ENCODE assay signal across 14 cellular contexts in the genomic region with DNA sequence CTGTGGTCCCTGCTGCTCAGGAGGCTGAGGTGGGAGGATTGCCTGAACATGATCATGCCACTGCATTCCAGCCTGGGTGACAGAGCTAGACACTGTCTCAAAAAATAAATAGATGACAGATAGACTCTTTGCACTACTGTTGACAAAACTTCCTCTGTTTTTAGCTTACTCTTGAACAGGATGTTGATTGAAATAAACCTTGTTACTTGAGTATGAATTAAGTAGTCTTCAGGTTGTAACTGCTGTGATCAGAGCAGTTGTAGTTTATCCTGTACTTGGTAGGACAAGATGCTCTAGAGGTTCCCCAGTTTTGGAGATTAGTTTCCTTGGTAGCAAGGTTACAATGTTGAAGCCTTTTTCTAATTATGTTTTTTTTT. TPM values are rescaled to one million over a fixed set of nuclear protein-coding genes. Genes with fewer than 3 reads are reported as not detected.
DNase-seq lines count a peak whose midpoint lies in the region; ATAC-seq and TF ChIP-seq lines count a peak whose summit lies in the region.
"Had no signal": no experiment of that assay in that cellular context is flagged by ENCODE, and none has a peak within 500 bp of the region (broad histone marks: within the 10 kb centered on the region; RNA-seq: fewer than 3 reads in every experiment).

No MANE protein-coding gene starts in this region.

- DNase-seq in activated CD4-positive, alpha-beta T cell treated with anti-CD3 and anti-CD28 coated beads, Interleukin-2, amount 10 ng/mL, durations not matched to agents 7 days and 5 days: no peak
- no peak for DNase-seq in activated CD4-positive, alpha-beta T cell treated with anti-CD3 and anti-CD28 coated beads, Interleukin-2, amount 50 U/mL, for 4 hours
- DNase-seq in PC-3: no peak
- no peak for DNase-seq in neural progenitor cell (ENCODE audit: low spot score)
- DNase-seq in stimulated activated CD4-positive, alpha-beta T cell treated with anti-CD3 and anti-CD28 coated beads, Interleukin-4, amount 100 ng/mL, for 4 hours: no peak
- DNase-seq in NCI-H1105 (lab: John Stamatoyannopoulos, UW): no peak
- no peak for DNase-seq in breast epithelium (ENCODE audit: low spot score in 2 of 2)
- DNase-seq: ACHN, NCI-H1436 treated with DMSO at 0.1 percent for 48 hours had no signal

- H3F3A ChIP-seq in PC-3 (ENCODE audit: low read length, unreplicated experiment) (no peaks in the 10 kb centered on the region), neural progenitor cell (ENCODE audit: low read depth) (no peaks in the 10 kb centered on the region)

- H3K9me2 ChIP-seq in PC-3 (replicated peaks; ENCODE audit: low read length): no peaks in the 10 kb centered on the region

- H3K36me3 ChIP-seq in PC-3 (ENCODE audit: low read depth, low read length): no peaks in the 10 kb centered on the region
- H3K36me3 ChIP-seq in neural progenitor cell: no peaks in the 10 kb centered on the region
- no peaks in the 10 kb centered on the region for H3K36me3 ChIP-seq in breast epithelium

- peaks cover 22% of the 10 kb centered on the region for H3K79me2 ChIP-seq in PC-3 (ENCODE audit: low read length)
- H3K79me2 ChIP-seq in neural progenitor cell (ENCODE audit: low read depth): peaks cover 17% of the 10 kb centered on the region

- H3K27ac Mint-ChIP-seq in activated CD4-positive, alpha-beta T cell treated with anti-CD3 and anti-CD28 coated beads, Interleukin-2, amount 10 ng/mL, durations not matched to agents 7 days and 5 days: peak overlapping the region; percentile 100
- H3K27ac Mint-ChIP-seq in brain (peak overlapping the region in 4 of 5 experiments; percentile 24 to 73 (median 56)), neural progenitor cell (no peak overlapping the region)

- no peak overlapping the region for H2AFZ ChIP-seq in PC-3 (ENCODE audit: low read length)
- no peak overlapping the region for H2AFZ ChIP-seq in neural progenitor cell (replicated peaks)

- peaks cover 41% of the 10 kb centered on the region for H3K36me3 Mint-ChIP-seq in activated CD4-positive, alpha-beta T cell treated with anti-CD3 and anti-CD28 coated beads, Interleukin-2, amount 10 ng/mL, durations not matched to agents 7 days and 5 days (ENCODE audit: low read depth)
- H3K36me3 Mint-ChIP-seq in brain (peaks cover 52% of the 10 kb centered on the region), neural progenitor cell (peaks cover 25% of the 10 kb centered on the region)

- H3K4me2 ChIP-seq in PC-3 (ENCODE audit: low read length) (peak overlapping the region; percentile 89), neural progenitor cell (no peak overlapping the region)

- H3K9me3 ChIP-seq in PC-3 (ENCODE audit: low read length): no peaks in the 10 kb centered on the region
- H3K9me3 ChIP-seq in neural progenitor cell (ENCODE audit: low read depth): no peaks in the 10 kb centered on the region
- H3K9me3 ChIP-seq in breast epithelium: no peaks in the 10 kb centered on the region
- H3K9me3 ChIP-seq: HAP-1 had no signal

- no peak for ATAC-seq in PC-3
- ATAC-seq: Panc1 had no signal

- H3K4me1 ChIP-seq in PC-3 (ENCODE audit: insufficient read depth, low read length) (peaks cover 8% of the 10 kb centered on the region; the same call in 1 of the 2 replicates), neural progenitor cell (peaks cover 6% of the 10 kb centered on the region), breast epithelium (peaks cover 0 to 4% of the 10 kb centered on the region in 2 donors)
- H3K4me1 ChIP-seq: HAP-1 had no signal

- TF ChIP-seq POLR2A in breast epithelium (IDR thresholded peaks at IDR 0.05): no peak

- H3K27ac ChIP-seq in PC-3 (ENCODE audit: low read length): no peak overlapping the region
- H3K27ac ChIP-seq in neural progenitor cell: no peak overlapping the region
- H3K27ac ChIP-seq in breast epithelium: no peak overlapping the region

- H3K27me3 ChIP-seq in PC-3 (ENCODE audit: low read length) (no peaks in the 10 kb centered on the region), neural progenitor cell (no peaks in the 10 kb centered on the region), breast epithelium (no peaks in the 10 kb centered on the region)

- no peaks in the 10 kb centered on the region for H3K9me3 Mint-ChIP-seq in activated CD4-positive, alpha-beta T cell treated with anti-CD3 and anti-CD28 coated beads, Interleukin-2, amount 10 ng/mL, durations not matched to agents 7 days and 5 days
- H3K9me3 Mint-ChIP-seq in brain: peaks cover 0 to 3% (median 0%) of the 10 kb centered on the region in 5 experiments
- no peaks in the 10 kb centered on the region for H3K9me3 Mint-ChIP-seq in neural progenitor cell
- H3K9me3 Mint-ChIP-seq: dendritic cell treated with granulocyte-macrophage colony-stimulating factor and Interleukin-4, amounts not matched to agents 40 ng/mL and 50 ng/mL, for 4 days had no signal

- H3K4me3 ChIP-seq in PC-3 (ENCODE audit: low read length) (no peak overlapping the region), neural progenitor cell (no peak overlapping the region), breast epithelium (no peak overlapping the region)
- H3K4me3 ChIP-seq: lung had no signal

- peak overlapping the region; percentile 99 for H3K4me3 Mint-ChIP-seq in activated CD4-positive, alpha-beta T cell treated with anti-CD3 and anti-CD28 coated beads, Interleukin-2, amount 10 ng/mL, durations not matched to agents 7 days and 5 days
- H3K4me3 Mint-ChIP-seq in brain (peak overlapping the region; percentile 46 to 80 (median 61)), neural progenitor cell (peak overlapping the region; percentile 60)

- BruUV-seq in PC-3 (replicated peaks; lab: Mats Ljungman, UMichigan): no TSS peak

- CTCF ChIA-PET in activated CD4-positive, alpha-beta T cell treated with anti-CD3 and anti-CD28 coated beads, Interleukin-2, amount 10 ng/mL, durations not matched to agents 7 days and 5 days (lab: Charles Lee): interaction anchor here (1.9 kb wide), 1 partner anchor 11 kb away, joined by 10 read pairs; no protein-coding TSS in a partner anchor
- CTCF ChIA-PET in PC-3 (lab: Charles Lee): no interaction called here

- intact Hi-C loops in PC-3 (cut with micrococcal nuclease) (no loop called here), breast epithelium (cut with DNase I; ENCODE audit: low total_unique reads) (no loop called here)

- no peak overlapping the region for H3K9ac ChIP-seq in PC-3 (ENCODE audit: low read length)
- no peak overlapping the region for H3K9ac ChIP-seq in neural progenitor cell

- H4K20me1 ChIP-seq in PC-3 (ENCODE audit: low read length) (no peaks in the 10 kb centered on the region), neural progenitor cell (ENCODE audit: low read depth) (no peaks in the 10 kb centered on the region)

- POLR2A ChIA-PET in activated CD4-positive, alpha-beta T cell treated with anti-CD3 and anti-CD28 coated beads, Interleukin-2, amount 10 ng/mL, durations not matched to agents 7 days and 5 days (lab: Charles Lee): interaction anchor here (0.7 kb wide), 3 partner anchors 85 to 430 kb away, joined by 3 to 9 read pairs (median 4); a partner anchor contains a TSS
- POLR2A ChIA-PET in PC-3 (lab: Charles Lee; ENCODE audit: unreplicated experiment): no interaction called here

- H3K4me1 Mint-ChIP-seq in activated CD4-positive, alpha-beta T cell treated with anti-CD3 and anti-CD28 coated beads, Interleukin-2, amount 10 ng/mL, durations not matched to agents 7 days and 5 days: peaks cover 18% of the 10 kb centered on the region
- H3K4me1 Mint-ChIP-seq in brain: peaks cover 27% of the 10 kb centered on the region
- H3K4me1 Mint-ChIP-seq in neural progenitor cell: peaks cover 12% of the 10 kb centered on the region

- no peak for TF ChIP-seq CTCF in PC-3 (conservative IDR thresholded peaks at IDR 0.05; ENCODE audit: low read depth, low read length)
- TF ChIP-seq CTCF in brain (conservative IDR thresholded peaks at IDR 0.05): no peak
- no peak for TF ChIP-seq CTCF in neural progenitor cell (IDR thresholded peaks at IDR 0.05)
- TF ChIP-seq CTCF in breast epithelium (IDR thresholded peaks at IDR 0.05): no peak

- H3K27me3 Mint-ChIP-seq in activated CD4-positive, alpha-beta T cell treated with anti-CD3 and anti-CD28 coated beads, Interleukin-2, amount 10 ng/mL, durations not matched to agents 7 days and 5 days: no peaks in the 10 kb centered on the region
- H3K27me3 Mint-ChIP-seq in brain (peaks cover 8% of the 10 kb centered on the region), neural progenitor cell (ENCODE audit: insufficient read depth, low read depth) (peaks cover 6% of the 10 kb centered on the region)
- H3K27me3 Mint-ChIP-seq: dendritic cell treated with granulocyte-macrophage colony-stimulating factor and Interleukin-4, amounts not matched to agents 40 ng/mL and 50 ng/mL, for 4 days had no signal

RNA-seq across cellular contexts. Expression of a gene that starts 1.5 kb away (rescaled TPM):
- total RNA-seq in activated CD4-positive, alpha-beta T cell treated with anti-CD3 and anti-CD28 coated beads, Interleukin-2, amount 10 ng/mL, durations not matched to agents 7 days and 5 days: 10 to 100 TPM; 85.9 to 98.7 TPM
- total RNA-seq in PC-3 (2014; rRNA removed) (59.2 and 72.7 TPM in 2 replicates), neural progenitor cell (ENCODE audit: low replicate concordance) (47.0 and 105 TPM in 2 replicates), breast epithelium (10 to 100 TPM; 26.6 to 29.6 (median 28.5) TPM)
- polyA plus RNA-seq in brain (ENCODE audit: insufficient read depth, low read depth, low replicate concordance): 77.7 TPM

RNA-seq across cellular contexts. Expression of a gene that starts 21.8 kb away (rescaled TPM):
- total RNA-seq in activated CD4-positive, alpha-beta T cell treated with anti-CD3 and anti-CD28 coated beads, Interleukin-2, amount 10 ng/mL, durations not matched to agents 7 days and 5 days: 10 to 100 TPM; 21.6 to 21.9 TPM
- total RNA-seq in PC-3 (2014; rRNA removed): 21.4 and 28.6 TPM in 2 replicates
- 15.4 TPM for polyA plus RNA-seq in brain (ENCODE audit: insufficient read depth, low read depth, low replicate concordance)
- 27.3 and 51.9 TPM in 2 replicates for total RNA-seq in neural progenitor cell (ENCODE audit: low replicate concordance)
- total RNA-seq in breast epithelium: 10 to 100 TPM; 20.9 to 27.9 (median 21.3) TPM
